ENCODE assay signal across 22 cellular contexts in genomic region chr15:56082263-56082761, GRCh38.
A peak's percentile ranks its signal among the peaks of the same experiment; 100 is the strongest.
DNase-seq lines count a peak whose midpoint lies in the region; ATAC-seq and TF ChIP-seq lines count a peak whose summit lies in the region.
"Had no signal": no experiment of that assay in that cellular context is flagged by ENCODE, and none has a peak within 500 bp of the region (broad histone marks: within the 10 kb centered on the region; RNA-seq: fewer than 3 reads in every experiment).

No MANE protein-coding gene starts in this region.

- H3K4me3 ChIP-seq in PC-9: no peak overlapping the region
- H3K4me3 ChIP-seq: GM23248 had no signal

- TF ChIP-seq CTCF in Calu3 (IDR thresholded peaks at IDR 0.05; ENCODE audit: unreplicated experiment) (no peak), PC-9 (conservative IDR thresholded peaks at IDR 0.05) (no peak)

- peak overlapping the region; percentile 47 for H3K27ac ChIP-seq in PC-9
- H3K27ac ChIP-seq: GM23248, HL-60, KMS-11 had no signal

- no peaks in the 10 kb centered on the region for H3K9me3 ChIP-seq in PC-9 (ENCODE audit: insufficient read depth, low read depth)

- H3K4me3 Mint-ChIP-seq in Calu3 (ENCODE audit: low read depth, unreplicated experiment): no peak overlapping the region
- H3K4me3 Mint-ChIP-seq: B cell, CD14-positive monocyte, H9 had no signal

- H3K9me2 ChIP-seq in PC-9 (ENCODE audit: insufficient read depth): no peaks in the 10 kb centered on the region

- no peak overlapping the region for H2AFZ ChIP-seq in PC-9
- H2AFZ ChIP-seq: GM23248 had no signal

- no peaks in the 10 kb centered on the region for H3K79me2 ChIP-seq in PC-9 (ENCODE audit: low read depth)

- BruUV-seq in Calu3 (replicated peaks; lab: Mats Ljungman, UMichigan) (no TSS peak), PC-9 (replicated peaks; lab: Mats Ljungman, UMichigan) (no TSS peak)

- no peaks in the 10 kb centered on the region for H3K27me3 ChIP-seq in PC-9 (ENCODE audit: insufficient read depth, low read depth)

- H3K4me1 Mint-ChIP-seq in Calu3 (ENCODE audit: low read depth, unreplicated experiment): peaks cover 20% of the 10 kb centered on the region
- H3K4me1 Mint-ChIP-seq: H9 had no signal

- H3K4me1 ChIP-seq in PC-9 (replicated peaks; ENCODE audit: insufficient read depth): peaks cover 17% of the 10 kb centered on the region

- CTCF ChIA-PET in Calu3 (lab: Charles Lee): interaction anchor here (0.5 kb wide), 1 partner anchor 46 kb away, joined by 3 read pairs; no protein-coding TSS in a partner anchor
- CTCF ChIA-PET in PC-9 (lab: Charles Lee): no interaction called here

- ATAC-seq in esophagus mucosa: peak; percentile 48
- ATAC-seq in HG02610 (IDR thresholded peaks at IDR 0.05; ENCODE audit: unreplicated experiment): no peak

- no peaks in the 10 kb centered on the region for H3K9me3 Mint-ChIP-seq in Calu3 (ENCODE audit: low read depth, unreplicated experiment)
- H3K9me3 Mint-ChIP-seq: HFFc6 had no signal

- intact Hi-C loops in Calu3 (cut with micrococcal nuclease; ENCODE audit: unreplicated experiment): no loop called here
- intact Hi-C loops in PC-9 (cut with micrococcal nuclease; ENCODE audit: unreplicated experiment): no loop called here

- no peaks in the 10 kb centered on the region for H3F3A ChIP-seq in PC-9 (ENCODE audit: insufficient read depth, low read depth)

- no peaks in the 10 kb centered on the region for H3K36me3 Mint-ChIP-seq in Calu3 (ENCODE audit: insufficient read depth, unreplicated experiment)
- H3K36me3 Mint-ChIP-seq: CD14-positive monocyte had no signal

- peak; percentile 53 for DNase-seq in Calu3
- DNase-seq in PC-9: peak; percentile 37 to 67
- peak; percentile 24 for DNase-seq in renal cortical epithelial cell (ENCODE audit: low read depth)
- DNase-seq in GDM1 (lab: John Stamatoyannopoulos, UW): no peak
- no peak for DNase-seq in KG1 (lab: John Stamatoyannopoulos, UW)
- DNase-seq: EL, GM23248, H9, HFFc6, NCI-H1105, NCI-H146, NCI-H2029, NCI-H226, NCI-H524, NCI-H774, SHP77 had no signal

- H3K27me3 Mint-ChIP-seq in Calu3 (ENCODE audit: unreplicated experiment): no peaks in the 10 kb centered on the region

- peak overlapping the region; percentile 13 for H3K4me2 ChIP-seq in PC-9
- H3K4me2 ChIP-seq: KMS-11 had no signal

- no peaks in the 10 kb centered on the region for H3K36me3 ChIP-seq in PC-9 (ENCODE audit: low read depth)

- peak overlapping the region; percentile 19 for H3K27ac Mint-ChIP-seq in Calu3 (ENCODE audit: unreplicated experiment)
- H3K27ac Mint-ChIP-seq: B cell, CD14-positive monocyte, H9, HFFc6 had no signal

- no peaks in the 10 kb centered on the region for H4K20me1 ChIP-seq in PC-9 (ENCODE audit: insufficient read depth)

- POLR2A ChIA-PET in PC-9 (lab: Charles Lee; ENCODE audit: unreplicated experiment): no interaction called here

Comparison
In these comparisons a context has a peak if more than half of its experiments do, and no peak if none do; other contexts are left out.
1. DNase-seq: peak in Calu3 (single experiment), PC-9 (2 of 2) and renal cortical epithelial cell (single experiment); none in GDM1 (single experiment) and KG1 (single experiment).